In genomic region chr1:156892190-156893047, GRCh38 we compare ENCODE assay signal across 8 cellular contexts. TPM values are rescaled to one million over a fixed set of nuclear protein-coding genes. Genes with fewer than 3 reads are reported as not detected.
DNase-seq lines count a peak whose midpoint lies in the region; ATAC-seq lines count a peak whose summit lies in the region.

No MANE protein-coding gene starts in this region.

- DNase-seq in A172 (ENCODE audit: low spot score), result peak; percentile 47
- DNase-seq in LHCN-M2 (ENCODE audit: low read depth), result peak; percentile 65
- peak; percentile 91 for DNase-seq in RPMI8226
- peak; percentile 71 for DNase-seq in activated effector memory CD4-positive, alpha-beta T cell treated with Interleukin-2 at 50 U/mL for 16 hours
- DNase-seq in fibroblast of the conjunctiva (ENCODE audit: low read depth), result peak; percentile 81
- DNase-seq in nucleus accumbens (lab: John Stamatoyannopoulos, UW), result peak in 51 of 56 donors; percentile 4 to 88 (median 46)
- DNase-seq in stromal cell of bone marrow (ENCODE audit: low read depth), result peak; percentile 72

- ATAC-seq in GM18909 (IDR thresholded peaks at IDR 0.05; ENCODE audit: poor library complexity, unreplicated experiment), result peak; percentile 71

RNA-seq across cellular contexts. Expression of gene PEAR1, which starts 1.1 kb away (rescaled TPM):
- 2.8 and 3.1 TPM in 2 replicates for total RNA-seq in A172 (2014; rRNA removed; shearing (Covaris generic))
- 0.19 and 0.23 TPM in 2 replicates for total RNA-seq in LHCN-M2 (2014; rRNA removed)
- 0.47 TPM for polyA plus RNA-seq in LHCN-M2 (2012)

RNA-seq across cellular contexts. Expression of gene LRRC71, which starts 28.0 kb away (rescaled TPM):
- total RNA-seq in A172 (2014; rRNA removed; shearing (Covaris generic)), result not detected in 2 replicates
- not detected in 2 replicates for total RNA-seq in LHCN-M2 (2014; rRNA removed)
- not detected for polyA plus RNA-seq in LHCN-M2 (2012)

RNA-seq across cellular contexts. Expression of gene NTRK1, which starts 31.8 kb away (rescaled TPM):
- 0.16 and 0.24 TPM in 2 replicates for total RNA-seq in A172 (2014; rRNA removed; shearing (Covaris generic))
- 0.19 TPM in 1 of 2 replicates, not detected in the other for total RNA-seq in LHCN-M2 (2014; rRNA removed)
- polyA plus RNA-seq in LHCN-M2 (2012), result not detected

RNA-seq across cellular contexts. Expression of gene INSRR, which starts 33.5 kb away (rescaled TPM):
- not detected in 2 replicates for total RNA-seq in A172 (2014; rRNA removed; shearing (Covaris generic))
- not detected in 2 replicates for total RNA-seq in LHCN-M2 (2014; rRNA removed)
- not detected for polyA plus RNA-seq in LHCN-M2 (2012)

Comparison
In these comparisons a context has a peak if more than half of its experiments do, and no peak if none do; other contexts are left out.
1. Peak in every context shown above with its lines: DNase-seq and ATAC-seq.